In the genomic region with DNA sequence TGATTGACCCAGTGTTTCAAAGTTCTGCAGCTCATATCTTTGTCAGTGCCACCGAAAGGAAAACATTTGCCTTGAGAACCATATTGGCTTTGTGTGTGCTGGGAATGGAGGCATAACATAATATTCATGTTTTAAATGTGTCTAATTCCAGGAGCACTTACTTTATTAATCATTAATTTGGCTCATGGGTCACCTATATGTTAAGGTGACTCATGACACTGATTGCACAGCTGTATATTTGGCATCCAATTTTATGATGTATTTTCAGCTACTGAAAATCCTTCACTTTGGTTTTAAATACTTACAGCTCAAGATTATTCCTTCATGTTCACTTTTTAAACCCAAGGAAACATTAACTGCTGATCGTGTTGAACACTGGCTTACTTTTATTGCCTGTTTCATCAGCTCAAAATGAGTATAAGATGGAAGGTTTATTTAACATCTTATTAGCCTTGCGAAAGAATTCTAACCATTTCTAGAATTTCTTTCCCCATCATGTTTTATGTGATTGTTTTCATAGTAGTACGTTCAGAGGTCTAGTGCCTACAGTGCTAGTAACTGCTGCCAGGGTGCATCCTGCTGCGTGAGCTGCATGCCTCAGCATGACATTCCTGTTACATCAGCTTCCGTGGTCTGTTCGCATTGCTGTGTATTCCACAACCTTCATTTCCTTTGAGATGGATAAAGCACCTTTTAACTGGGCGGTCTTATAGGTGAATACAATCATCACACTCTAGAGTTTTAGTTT, we compare ENCODE assay signal across 1 cellular context.
TF ChIP-seq lines count a peak whose summit lies in the region.

No MANE protein-coding gene starts in this region.

TF ChIP-seq in Ishikawa, 13 proteins besides CTCF, POLR2A, EP300 and RAD21 (continued from another document):
- TF ChIP-seq, protein P1, sequence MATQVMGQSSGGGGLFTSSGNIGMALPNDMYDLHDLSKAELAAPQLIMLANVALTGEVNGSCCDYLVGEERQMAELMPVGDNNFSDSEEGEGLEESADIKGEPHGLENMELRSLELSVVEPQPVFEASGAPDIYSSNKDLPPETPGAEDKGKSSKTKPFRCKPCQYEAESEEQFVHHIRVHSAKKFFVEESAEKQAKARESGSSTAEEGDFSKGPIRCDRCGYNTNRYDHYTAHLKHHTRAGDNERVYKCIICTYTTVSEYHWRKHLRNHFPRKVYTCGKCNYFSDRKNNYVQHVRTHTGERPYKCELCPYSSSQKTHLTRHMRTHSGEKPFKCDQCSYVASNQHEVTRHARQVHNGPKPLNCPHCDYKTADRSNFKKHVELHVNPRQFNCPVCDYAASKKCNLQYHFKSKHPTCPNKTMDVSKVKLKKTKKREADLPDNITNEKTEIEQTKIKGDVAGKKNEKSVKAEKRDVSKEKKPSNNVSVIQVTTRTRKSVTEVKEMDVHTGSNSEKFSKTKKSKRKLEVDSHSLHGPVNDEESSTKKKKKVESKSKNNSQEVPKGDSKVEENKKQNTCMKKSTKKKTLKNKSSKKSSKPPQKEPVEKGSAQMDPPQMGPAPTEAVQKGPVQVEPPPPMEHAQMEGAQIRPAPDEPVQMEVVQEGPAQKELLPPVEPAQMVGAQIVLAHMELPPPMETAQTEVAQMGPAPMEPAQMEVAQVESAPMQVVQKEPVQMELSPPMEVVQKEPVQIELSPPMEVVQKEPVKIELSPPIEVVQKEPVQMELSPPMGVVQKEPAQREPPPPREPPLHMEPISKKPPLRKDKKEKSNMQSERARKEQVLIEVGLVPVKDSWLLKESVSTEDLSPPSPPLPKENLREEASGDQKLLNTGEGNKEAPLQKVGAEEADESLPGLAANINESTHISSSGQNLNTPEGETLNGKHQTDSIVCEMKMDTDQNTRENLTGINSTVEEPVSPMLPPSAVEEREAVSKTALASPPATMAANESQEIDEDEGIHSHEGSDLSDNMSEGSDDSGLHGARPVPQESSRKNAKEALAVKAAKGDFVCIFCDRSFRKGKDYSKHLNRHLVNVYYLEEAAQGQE (IDR thresholded peaks at IDR 0.05; ENCODE audit: low read depth) = no peak
- peak; percentile 62 for TF ChIP-seq CEBPB (IDR thresholded peaks at IDR 0.05)
- no peak for TF ChIP-seq TAF1 (IDR thresholded peaks at IDR 0.05; ENCODE audit: low read depth)
- no peak for TF ChIP-seq CREB1 (IDR thresholded peaks at IDR 0.05; ENCODE audit: low read depth)
- no peak for TF ChIP-seq FOXM1 (IDR thresholded peaks at IDR 0.05; ENCODE audit: borderline replicate concordance, low read depth)
- no peak for TF ChIP-seq ZBTB7A (IDR thresholded peaks at IDR 0.05; ENCODE audit: low read depth)
- peak; percentile 57 for TF ChIP-seq NFIC (IDR thresholded peaks at IDR 0.05)
- no peak for TF ChIP-seq YY1 (IDR thresholded peaks at IDR 0.05; ENCODE audit: low read depth)
- TF ChIP-seq TCF12 (IDR thresholded peaks at IDR 0.05; ENCODE audit: low read depth) = 0 out of 2 replicates have a peak, but pooled peaks have one; percentile 40
- TF ChIP-seq TEAD4 (IDR thresholded peaks at IDR 0.05) = peak; percentile 92
- TF ChIP-seq, protein P2, sequence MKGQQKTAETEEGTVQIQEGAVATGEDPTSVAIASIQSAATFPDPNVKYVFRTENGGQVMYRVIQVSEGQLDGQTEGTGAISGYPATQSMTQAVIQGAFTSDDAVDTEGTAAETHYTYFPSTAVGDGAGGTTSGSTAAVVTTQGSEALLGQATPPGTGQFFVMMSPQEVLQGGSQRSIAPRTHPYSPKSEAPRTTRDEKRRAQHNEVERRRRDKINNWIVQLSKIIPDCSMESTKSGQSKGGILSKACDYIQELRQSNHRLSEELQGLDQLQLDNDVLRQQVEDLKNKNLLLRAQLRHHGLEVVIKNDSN (IDR thresholded peaks at IDR 0.05) = no peak
